Comparison of ENCODE assay signal across 31 cellular contexts in genomic region chr9:132423503-132423902, GRCh38. TPM values are rescaled to one million over a fixed set of nuclear protein-coding genes. Genes with fewer than 3 reads are reported as not detected.
"Had no signal": no experiment of that assay in that cellular context is flagged by ENCODE, and none has a peak within 500 bp of the region (broad histone marks: within the 10 kb centered on the region; RNA-seq: fewer than 3 reads in every experiment).

No MANE protein-coding gene starts in this region.

- H3K27ac ChIP-seq: colonic mucosa, epithelial cell of prostate, esophagus squamous epithelium, gastrocnemius medialis, heart right ventricle, left lung, lower lobe of right lung had no signal

- H3K4me1 Mint-ChIP-seq: mesothelial cell of epicardium, naive B cell had no signal

- H3K27ac Mint-ChIP-seq: dendritic cell treated with granulocyte-macrophage colony-stimulating factor and Interleukin-4, amounts not matched to agents 40 ng/mL and 50 ng/mL, for 4 days; effector memory CD8-positive, alpha-beta T cell; mesothelial cell of epicardium; naive B cell had no signal

- H3K4me3 Mint-ChIP-seq: dendritic cell treated with granulocyte-macrophage colony-stimulating factor and Interleukin-4, amounts not matched to agents 40 ng/mL and 50 ng/mL, for 4 days; effector memory CD8-positive, alpha-beta T cell; endodermal cell; mesothelial cell of epicardium; naive B cell had no signal

- H3K36me3 ChIP-seq: colonic mucosa, esophagus squamous epithelium, gastrocnemius medialis, heart right ventricle, left lung, lower lobe of right lung had no signal

- H3K9me3 ChIP-seq: colonic mucosa, esophagus squamous epithelium, gastrocnemius medialis, heart right ventricle, left lung, lower lobe of right lung, mucosa of descending colon had no signal

- ATAC-seq: effector memory CD8-positive, alpha-beta T cell; esophagus mucosa; gastrocnemius medialis; heart right ventricle; left cardiac atrium; left lung; left ventricle myocardium superior; lower lobe of right lung; mucosa of descending colon had no signal

- H3K4me3 ChIP-seq: colonic mucosa, esophagus squamous epithelium, gastrocnemius medialis, heart right ventricle, left lung, lower lobe of right lung, mucosa of descending colon had no signal

- H3K9me3 Mint-ChIP-seq: dendritic cell treated with granulocyte-macrophage colony-stimulating factor and Interleukin-4, amounts not matched to agents 40 ng/mL and 50 ng/mL, for 4 days; effector memory CD8-positive, alpha-beta T cell; endodermal cell; mesothelial cell of epicardium; naive B cell had no signal

- H3K36me3 Mint-ChIP-seq: mesothelial cell of epicardium, naive B cell had no signal

- DNase-seq: colonic mucosa; cortex of kidney; effector CD8-positive, alpha-beta T cell; effector memory CD8-positive, alpha-beta T cell; endodermal cell; esophagus squamous epithelium; foreskin fibroblast; foreskin melanocyte; gastrocnemius medialis; glutamatergic neuron; head of caudate nucleus; heart right ventricle; hippocampal formation; left cardiac atrium; left lung; left ventricle myocardium superior; lower lobe of right lung; mesenchymal stem cell; mucosa of descending colon; naive B cell had no signal

- H3K4me1 ChIP-seq: colonic mucosa, esophagus squamous epithelium, gastrocnemius medialis, heart right ventricle, left lung, lower lobe of right lung had no signal

- FAIRE-seq: endometrium, islet of Langerhans, keratinocyte had no signal

RNA-seq across cellular contexts. Expression of gene CFAP77, which starts 13.5 kb away (rescaled TPM):
- total RNA-seq: colonic mucosa, esophagus mucosa, esophagus squamous epithelium, gastrocnemius medialis, glomerular endothelial cell, lower leg skin, mesenteric fat pad, mesothelial cell of epicardium, mucosa of descending colon, myocyte had no signal
- polyA plus RNA-seq: keratinocyte had no signal
